In the genomic region with DNA sequence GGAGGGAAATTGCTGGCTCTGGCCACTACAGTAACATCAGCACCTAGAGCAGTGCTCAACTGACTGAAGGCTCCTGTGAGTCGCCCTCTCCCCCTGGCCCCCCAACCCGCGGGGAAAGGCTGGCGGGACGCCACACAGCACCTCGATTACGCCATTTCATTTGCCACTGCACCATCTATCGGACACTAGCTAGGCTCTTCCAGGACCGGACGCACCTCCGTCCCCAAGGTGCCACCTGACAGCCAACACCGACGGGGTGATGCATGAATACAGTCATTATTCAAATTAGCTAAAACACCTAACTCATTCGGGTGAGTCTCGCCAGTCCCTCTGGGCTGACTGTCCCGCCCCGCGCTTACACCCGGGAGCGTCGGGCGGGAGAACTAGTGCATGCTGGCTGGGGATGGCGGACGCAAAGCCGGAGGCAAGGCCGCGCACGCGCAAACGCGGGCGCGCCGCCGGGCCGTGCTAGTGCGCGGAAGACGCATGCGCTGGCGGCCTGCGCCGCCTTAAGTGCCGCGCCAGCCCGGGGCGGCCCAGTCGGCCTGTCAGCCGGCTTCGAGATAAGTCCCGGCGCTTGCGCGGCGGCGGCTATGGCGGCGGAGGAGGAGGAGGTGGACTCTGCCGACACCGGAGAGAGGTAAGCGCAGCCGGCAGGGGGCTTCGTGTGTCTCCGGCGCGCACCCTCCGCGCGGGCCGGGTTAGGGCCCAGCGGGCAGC, we compare ENCODE assay signal across 8 cellular contexts. TPM values are rescaled to one million over a fixed set of nuclear protein-coding genes. Genes with fewer than 3 reads are reported as not detected.
DNase-seq lines count a peak whose midpoint lies in the region; ATAC-seq, FAIRE-seq and TF ChIP-seq lines count a peak whose summit lies in the region.

Gene ABHD5 (plus strand): TSS at position 539 of the 720 bp plus-strand sequence. CDS start 55 bp downstream, at position 594.

- H3K4me1 ChIP-seq in H1 (replicated peaks in 1 of 4; ENCODE audit: control insufficient read depth in 3 of 4, insufficient read depth in 4 of 4, low read length in 3 of 4) (peaks cover 0 to 15% (median 4%) of the 10 kb centered on the region in 4 experiments; a peak in 5 of 7 replicates), mesendoderm (ENCODE audit: control insufficient read depth, low read depth, low read length) (peaks cover 11% of the 10 kb centered on the region)

- no peak within 1 kb of the TSS for H3K14ac ChIP-seq in H1 (ENCODE audit: insufficient read length)

- peak in 2 of 3 experiments; percentile 19 to 20; a peak in 2 of 4 replicates for TF ChIP-seq CTCF in H1 (IDR thresholded peaks at IDR 0.05; ENCODE audit: control extremely low read depth in 1 of 3, insufficient read depth in 1 of 3, low read depth in 1 of 3, low read length in 3 of 3)

- H2BK120ac ChIP-seq in H1 (replicated peaks; ENCODE audit: low read depth, low read length) = no peak within 1 kb of the TSS
- H2BK120ac ChIP-seq in mesendoderm (ENCODE audit: low read depth, low read length) = no peak within 1 kb of the TSS

- H4K5ac ChIP-seq in H1 (ENCODE audit: insufficient read length, low read depth, low read length) = peak within 1 kb of the TSS; percentile 78
- H4K5ac ChIP-seq in mesendoderm (ENCODE audit: low read length) = no peak within 1 kb of the TSS

- peak within 1 kb of the TSS; percentile 60 to 79 (median 72) for H3K9ac ChIP-seq in H1 (replicated peaks in 1 of 4; ENCODE audit: extremely low read depth in 1 of 4, low read depth in 3 of 4, low read length in 3 of 4)
- peak within 1 kb of the TSS; percentile 82 for H3K9ac ChIP-seq in mesendoderm (ENCODE audit: low read length)

- peak within 1 kb of the TSS; percentile 86 for H2AFZ ChIP-seq in H1 (ENCODE audit: low read length)

- H3K79me1 ChIP-seq in H1 (ENCODE audit: low read depth, low read length) (no peaks in the 10 kb centered on the region), mesendoderm (ENCODE audit: low read length) (peaks cover 2% of the 10 kb centered on the region)

- CTCF ChIA-PET in H1 (lab: Charles Lee; ENCODE audit: partially characterized antibody) = interaction anchor here (0.6 to 1.1 kb wide), 5 partner anchors 34 to 425 kb away, joined by 3 to 9 read pairs (median 3); no protein-coding TSS in a partner anchor

- H3K4me2 ChIP-seq in H1 (ENCODE audit: insufficient read depth in 1 of 2, low read depth in 2 of 2, low read length in 2 of 2) = peak within 1 kb of the TSS; percentile 74 to 88
- H3K4me2 ChIP-seq in mesendoderm (ENCODE audit: low read length) = peak within 1 kb of the TSS; percentile 52

- whole genome bisulfite sequencing in H1 (ENCODE audit: extremely low coverage in 1 of 2, insufficient coverage in 1 of 2, insufficient read length in 1 of 2, insufficient replicate concordance in 2 of 2, low coverage in 1 of 2, low lambda C conversion rate in 2 of 2, missing lambda C conversion rate in 1 of 2), 2 experiments = 3% methylated on average over 53 of the region's 71 CpGs; no CpG with 5 or more reads in 1 of the 2 experiments
- no CpG with 5 or more reads among the region's 71 CpGs for WGBS in mesendoderm (ENCODE audit: extremely low coverage, insufficient coverage, low lambda C conversion rate)

- H3K4me3 ChIP-seq in H1 (ENCODE audit: extremely low read depth in 1 of 4, insufficient read depth in 2 of 4, low read depth in 3 of 4, low read length in 4 of 4) = peak within 1 kb of the TSS; percentile 51 to 87 (median 69)
- H3K4me3 ChIP-seq in mesendoderm (ENCODE audit: low read length) = peak within 1 kb of the TSS; percentile 70

- peaks cover 2% of the 10 kb centered on the region; the same call in 1 of the 2 replicates for H3K23me2 ChIP-seq in H1 (ENCODE audit: low read depth, low read length)

- no peak for TF ChIP-seq EP300 in H1 (IDR thresholded peaks at IDR 0.05; ENCODE audit: borderline replicate concordance in 1 of 2, low read depth in 2 of 2, low read length in 2 of 2)

- FAIRE-seq in H1 (lab: Jason Lieb, UNC) = no peak

- DNase-seq in COLO829 (ENCODE audit: low spot score) = peak; percentile 98
- DNase-seq in HS-27A (ENCODE audit: low read depth) = peak; percentile 88
- DNase-seq in NOMO-1 treated with DMSO at 0.1 percent for 48 hours (lab: John Stamatoyannopoulos, UW; ENCODE audit: unreplicated experiment) = peak; percentile 79
- peak; percentile 66 to 90 (median 68) for DNase-seq in activated CD8-positive, alpha-beta memory T cell treated with anti-CD3 and anti-CD28 coated beads for 48 hours (ENCODE audit: low read depth in 2 of 3, low spot score in 2 of 3)
- DNase-seq in H1 (ENCODE audit: low read depth in 1 of 2, low spot score in 2 of 2) = peak; percentile 89 to 94
- peak; percentile 97 for DNase-seq in mesendoderm
- DNase-seq in stimulated activated CD8-positive, alpha-beta memory T cell treated with anti-CD3 and anti-CD28 coated beads, Interleukin-15, amount 100 ng/mL, for 1 hour (ENCODE audit: low read depth) = peak; percentile 83

- H3K18ac ChIP-seq in H1 (ENCODE audit: extremely low read depth, low read length) (peak within 1 kb of the TSS; percentile 94), mesendoderm (ENCODE audit: low read length) (peak within 1 kb of the TSS; percentile 63)

- TF ChIP-seq POLR2A in H1 (IDR thresholded peaks at IDR 0.05; ENCODE audit: control extremely low read depth in 1 of 2, low read depth in 2 of 2, low read length in 2 of 2) = peak; percentile 98 to 99

- H2BK15ac ChIP-seq in H1 (ENCODE audit: low read length) (no peak within 1 kb of the TSS), mesendoderm (replicated peaks; ENCODE audit: low read depth) (no peak within 1 kb of the TSS)

- H2AK5ac ChIP-seq in H1 (ENCODE audit: low read depth, low read length) (no peak within 1 kb of the TSS), mesendoderm (ENCODE audit: low read length) (no peak within 1 kb of the TSS)

- H3K27ac ChIP-seq in H1 (ENCODE audit: low read depth, low read length) (peak within 1 kb of the TSS; percentile 64), mesendoderm (ENCODE audit: low read depth, low read length) (peak within 1 kb of the TSS; percentile 85)

- H3K56ac ChIP-seq in H1 (replicated peaks; ENCODE audit: insufficient read length, low read depth, low read length) (peak within 1 kb of the TSS; percentile 43), mesendoderm (ENCODE audit: low read length) (peak within 1 kb of the TSS; percentile 91)

- peak within 1 kb of the TSS; percentile 45; the same call in 1 of the 2 replicates for H2BK12ac ChIP-seq in H1 (ENCODE audit: low read depth, low read length)

- no peak within 1 kb of the TSS for H4K91ac ChIP-seq in H1 (replicated peaks; ENCODE audit: insufficient read length, low read length)

- POLR2A ChIA-PET in H1 (lab: Charles Lee; ENCODE audit: partially characterized antibody) = interaction anchor here (1.0 to 2.2 kb wide), 13 partner anchors 9 to 149 kb away, joined by 3 to 10 read pairs (median 4); partner anchors contain the start of gene ANO10

- no peak within 1 kb of the TSS for H3K4ac ChIP-seq in H1 (replicated peaks; ENCODE audit: insufficient read length, low read depth, low read length)
- peak within 1 kb of the TSS; percentile 61 for H3K4ac ChIP-seq in mesendoderm (ENCODE audit: low read depth, low read length)

- H4K20me1 ChIP-seq in H1 (replicated peaks in 1 of 2; ENCODE audit: control insufficient read depth in 1 of 2, insufficient read depth in 2 of 2, low read length in 2 of 2) = no peaks in the 10 kb centered on the region

- H3K27me3 ChIP-seq in H1 (replicated peaks in 1 of 4; ENCODE audit: control insufficient read depth in 3 of 4, extremely low read depth in 1 of 4, insufficient read depth in 3 of 4, low read length in 3 of 4) (no peaks in the 10 kb centered on the region), mesendoderm (ENCODE audit: insufficient read depth, low read length, poor library complexity) (no peaks in the 10 kb centered on the region)

- H4K8ac ChIP-seq in H1 (ENCODE audit: extremely low read depth, insufficient read depth, low read length) = peak within 1 kb of the TSS; percentile 82; the same call in 1 of the 2 replicates
- no peak within 1 kb of the TSS for H4K8ac ChIP-seq in mesendoderm (ENCODE audit: low read depth, low read length)

- TF ChIP-seq RAD21 in H1 (IDR thresholded peaks at IDR 0.05 in 1 of 2, conservative IDR thresholded peaks at IDR 0.05 in 1 of 2; ENCODE audit: low read depth in 2 of 2, low read length in 2 of 2) = peak; percentile 19; a peak in 1 of 4 replicates

- H3K23ac ChIP-seq in H1 (ENCODE audit: insufficient read length) = no peak within 1 kb of the TSS
- no peak within 1 kb of the TSS for H3K23ac ChIP-seq in mesendoderm (ENCODE audit: low read length)

- H3K36me3 ChIP-seq in H1 (ENCODE audit: control insufficient read depth in 2 of 4, insufficient read depth in 4 of 4, low read length in 3 of 4) (no peaks in the 10 kb centered on the region), mesendoderm (ENCODE audit: control insufficient read depth, insufficient read depth, low read length) (no peaks in the 10 kb centered on the region)

- H2BK5ac ChIP-seq in H1 (ENCODE audit: low read depth, low read length) (peak within 1 kb of the TSS; percentile 89; the same call in 1 of the 2 replicates), mesendoderm (ENCODE audit: low read length) (peak within 1 kb of the TSS; percentile 42)

- peak; percentile 86 for ATAC-seq in GM19467 (IDR thresholded peaks at IDR 0.05; ENCODE audit: unreplicated experiment)

- H3K79me2 ChIP-seq in H1 (ENCODE audit: control insufficient read depth in 1 of 2, insufficient read depth in 2 of 2, low read length in 2 of 2) (peaks cover 0 to 30% of the 10 kb centered on the region in 2 experiments; a peak in 3 of 4 replicates), mesendoderm (ENCODE audit: control insufficient read depth, insufficient read depth, low read length) (peaks cover 7% of the 10 kb centered on the region)

- H3K9me3 ChIP-seq in H1 (ENCODE audit: insufficient read depth in 2 of 2, low read depth in 1 of 2, low read length in 1 of 2) = no peaks in the 10 kb centered on the region

- no peak within 1 kb of the TSS; the same call in 1 of the 2 replicates for H2BK20ac ChIP-seq in H1 (ENCODE audit: low read length)

TF ChIP-seq in H1, 55 proteins besides CTCF, POLR2A, EP300 and RAD21 (continues in another document):
- TF ChIP-seq TAF1 (IDR thresholded peaks at IDR 0.05; ENCODE audit: low read depth, low read length) (peak; percentile 80), ZNF274 (IDR thresholded peaks at IDR 0.05; ENCODE audit: borderline replicate concordance, extremely low read depth, low read length) (no peak), JUND (IDR thresholded peaks at IDR 0.05; ENCODE audit: low read length) (peak; percentile 7; the same call in 1 of the 2 replicates)

RNA-seq across cellular contexts. Expression of gene ABHD5, which starts in this region (rescaled TPM):
- 16.4 and 17.9 TPM in 2 replicates for total RNA-seq in H1 (2021; fragmentation: NEBNext Ultra II Directional; extraction: Animal tissue kit (Norgen Biotek cat#: 25700))
- polyA plus RNA-seq in H1 (2011; rRNA removed) = 4.8 and 10.5 TPM in 2 replicates
- polyA plus RNA-seq in H1 (2011; cell fraction: cytosol; rRNA removed) = 9.6 TPM
- 5.4 TPM for polyA plus RNA-seq in H1 (2011; cell fraction: nucleus; rRNA removed)
- 13.6 to 20.7 TPM (median 16.6 TPM) in 4 replicates for polyA plus RNA-seq in H1 (2012, experiment 1 of 2)
- polyA plus RNA-seq in H1 (2012, experiment 2 of 2) = 2.8 TPM
- polyA plus RNA-seq in H1 (2013, experiment 1 of 2) = 8.1 TPM
- polyA plus RNA-seq in H1 (2013, experiment 2 of 2) = 7.6 TPM
- 16.2 and 29.8 TPM in 2 replicates for polyA minus RNA-seq in H1 (2011; rRNA and poly(A)+ RNA removed)
- 9.0 TPM for polyA minus RNA-seq in H1 (2011; cell fraction: cytosol; rRNA and poly(A)+ RNA removed)
- 20.3 TPM for polyA minus RNA-seq in H1 (2011; cell fraction: nucleus; rRNA and poly(A)+ RNA removed)
- polyA plus RNA-seq in mesendoderm (2013, experiment 1 of 2) = 16.9 TPM
- 16.2 TPM for polyA plus RNA-seq in mesendoderm (2013, experiment 2 of 2)

Comparison
In these comparisons a context has a peak if more than half of its experiments do, and no peak if none do; other contexts are left out.
1. Peak in every context shown above with its lines: DNase-seq, ATAC-seq, H3K4me3 ChIP-seq and H3K27ac ChIP-seq.